ENCODE assay signal across 1 cellular context in the genomic region with DNA sequence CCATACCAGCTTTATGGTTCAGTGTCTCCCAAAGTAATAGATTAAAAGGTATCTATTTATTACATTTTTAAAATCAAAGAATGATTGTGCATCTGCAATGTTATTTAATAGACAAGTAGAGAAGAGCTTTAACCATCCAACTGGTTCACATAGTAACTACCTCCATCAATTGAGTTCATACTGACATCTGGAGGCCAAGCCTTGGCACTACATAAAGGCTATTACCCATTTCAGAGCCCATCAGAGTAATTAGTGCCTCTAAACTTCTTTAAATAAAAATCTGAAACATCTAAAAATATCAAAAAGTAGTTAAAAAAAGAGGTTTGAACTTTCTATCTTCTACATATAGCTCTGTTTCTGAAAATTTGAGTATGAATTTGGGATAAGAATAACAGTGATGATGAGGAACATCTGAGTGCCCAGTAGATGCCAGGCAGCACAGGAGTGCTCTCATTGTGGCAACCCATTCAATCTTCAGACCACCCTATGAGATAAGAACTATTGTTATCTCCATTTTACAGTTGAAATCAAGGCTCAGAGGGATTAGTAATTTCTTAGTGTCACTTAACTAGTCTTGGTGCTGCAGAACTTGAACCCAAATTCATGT.
TF ChIP-seq lines count a peak whose summit lies in the region.

No MANE protein-coding gene starts in this region.

TF ChIP-seq in IMR-90, 13 proteins besides CTCF, POLR2A, EP300 and RAD21 (continued from another document):
- TF ChIP-seq MAZ (IDR thresholded peaks at IDR 0.05; ENCODE audit: borderline replicate concordance, low read depth, low read length) (no peak), SMC3 (IDR thresholded peaks at IDR 0.05; ENCODE audit: low read depth, low read length) (peak; percentile 96), MXI1 (IDR thresholded peaks at IDR 0.05; ENCODE audit: borderline replicate concordance, low read depth, low read length) (no peak)
